ENCODE assay signal across 18 cellular contexts in genomic region chr4:48738856-48739255, GRCh38. TPM values are rescaled to one million over a fixed set of nuclear protein-coding genes. Genes with fewer than 3 reads are reported as not detected.
DNase-seq lines count a peak whose midpoint lies in the region; ATAC-seq, FAIRE-seq and TF ChIP-seq lines count a peak whose summit lies in the region.
"Had no signal": no experiment of that assay in that cellular context is flagged by ENCODE, and none has a peak within 500 bp of the region (broad histone marks: within the 10 kb centered on the region; RNA-seq: fewer than 3 reads in every experiment).

No MANE protein-coding gene starts in this region.

- H3K4me1 ChIP-seq in HepG2 (ENCODE audit: insufficient read depth, low read length) (peaks cover 12% of the 10 kb centered on the region), gastrocnemius medialis (peaks cover 0 to 15% of the 10 kb centered on the region in 2 donors)

- no peak for TF ChIP-seq CTCF in HepG2 (CRISPR knock-in tag; IDR thresholded peaks at IDR 0.05)
- no peak for TF ChIP-seq CTCF in gastrocnemius medialis (IDR thresholded peaks at IDR 0.05 in 4 of 5, conservative IDR thresholded peaks at IDR 0.05 in 1 of 5)

- intact Hi-C loops in HepG2 (cut with micrococcal nuclease; ENCODE audit: unreplicated experiment): no loop called here
- intact Hi-C loops in gastrocnemius medialis (cut with DNase I; ENCODE audit: low total_unique reads): no loop called here

- H3K9me3 ChIP-seq in HepG2 (ENCODE audit: low read length) (no peaks in the 10 kb centered on the region), gastrocnemius medialis (no peaks in the 10 kb centered on the region)

- TF ChIP-seq POLR2A in HepG2 (IDR thresholded peaks at IDR 0.05; ENCODE audit: insufficient read depth in 1 of 2, low read depth in 2 of 2, low read length in 2 of 2) (no peak), gastrocnemius medialis (IDR thresholded peaks at IDR 0.05) (no peak)

- no peak overlapping the region for H3K9ac ChIP-seq in HepG2 (ENCODE audit: insufficient read depth, low read depth, low read length)

- H3K36me3 ChIP-seq in HepG2 (replicated peaks in 1 of 2; ENCODE audit: control insufficient read depth in 1 of 2, insufficient read depth in 2 of 2, low read length in 2 of 2) (no peaks in the 10 kb centered on the region), gastrocnemius medialis (no peaks in the 10 kb centered on the region)

- CTCF ChIA-PET in T-cell (lab: Charles Lee) (interaction anchor here in 1 of 2 donors (0.6 kb wide), 1 partner anchor 172 kb away, joined by 3 read pairs; no protein-coding TSS in a partner anchor), HepG2 (lab: Yijun Ruan, JAX; ENCODE audit: low intra/inter-chr PET ratio, low total read pairs) (no interaction called here)

- in situ Hi-C loops in HepG2 (cut with HindIII; ENCODE audit: extremely low pct_ligation_motif_present, low pct_unique_long_range_greater_than_20kb) (no loop called here), gastrocnemius medialis (cut with MboI; ENCODE audit: low sequenced_read_pairs in 4 of 4) (no loop called here)

- ATAC-seq in T-cell (replicated peaks in 1 of 4): no peak
- peak; percentile 65 for ATAC-seq in HepG2
- no peak for ATAC-seq in gastrocnemius medialis
- ATAC-seq in GM18909 (IDR thresholded peaks at IDR 0.05; ENCODE audit: poor library complexity, unreplicated experiment): no peak
- ATAC-seq: GM23338 had no signal

- H3K27me3 ChIP-seq in HepG2 (ENCODE audit: control insufficient read depth in 1 of 2, insufficient read depth in 2 of 2, low read length in 2 of 2) (no peaks in the 10 kb centered on the region), gastrocnemius medialis (no peaks in the 10 kb centered on the region)

- H3K9me3 Mint-ChIP-seq in activated naive CD8-positive, alpha-beta T cell (ENCODE audit: low read depth): peaks cover 3% of the 10 kb centered on the region
- peaks cover 4% of the 10 kb centered on the region for H3K9me3 Mint-ChIP-seq in activated naive CD8-positive, alpha-beta T cell treated with anti-CD3 and anti-CD28 coated beads for 36 hours
- peaks cover 0 to 5% (median 0%) of the 10 kb centered on the region in 3 donors for H3K9me3 Mint-ChIP-seq in T-cell

- H3K4me3 Mint-ChIP-seq in activated naive CD8-positive, alpha-beta T cell: peak overlapping the region; percentile 57
- H3K4me3 Mint-ChIP-seq in activated naive CD8-positive, alpha-beta T cell treated with anti-CD3 and anti-CD28 coated beads for 36 hours: no peak overlapping the region
- peak overlapping the region in 1 of 3 donors; percentile 4 for H3K4me3 Mint-ChIP-seq in T-cell
- H3K4me3 Mint-ChIP-seq: CD14-positive monocyte, GM23338 had no signal

- H3K4me2 ChIP-seq in HepG2 (ENCODE audit: low read depth, low read length): no peak overlapping the region
- H3K4me2 ChIP-seq: GM23338 had no signal

- H3K27ac ChIP-seq in HepG2 (ENCODE audit: extremely low read length, insufficient read depth, low read length) (no peak overlapping the region), gastrocnemius medialis (no peak overlapping the region)
- H3K27ac ChIP-seq: HL-60 had no signal

- H3K4me3 ChIP-seq in HepG2 (replicated peaks in 1 of 3; ENCODE audit: insufficient read depth in 1 of 3, low read depth in 2 of 3, low read length in 3 of 3) (no peak overlapping the region), gastrocnemius medialis (no peak overlapping the region)
- H3K4me3 ChIP-seq: GM23338 had no signal

- peaks cover 3% of the 10 kb centered on the region for H3K36me3 Mint-ChIP-seq in activated naive CD8-positive, alpha-beta T cell
- H3K36me3 Mint-ChIP-seq in activated naive CD8-positive, alpha-beta T cell treated with anti-CD3 and anti-CD28 coated beads for 36 hours: peaks cover 29% of the 10 kb centered on the region
- peaks cover 4% of the 10 kb centered on the region for H3K36me3 Mint-ChIP-seq in T-cell

- POLR2A ChIA-PET in T-cell (lab: Charles Lee) (no interaction called here), HepG2 (lab: Yijun Ruan, JAX) (no interaction called here)

- no peak for TF ChIP-seq RAD21 in HepG2 (CRISPR knock-in tag; IDR thresholded peaks at IDR 0.05)

- peak overlapping the region; percentile 86 for H3K27ac Mint-ChIP-seq in activated naive CD8-positive, alpha-beta T cell
- H3K27ac Mint-ChIP-seq in activated naive CD8-positive, alpha-beta T cell treated with anti-CD3 and anti-CD28 coated beads for 36 hours: no peak overlapping the region
- peak overlapping the region; percentile 30 to 64 for H3K27ac Mint-ChIP-seq in T-cell
- H3K27ac Mint-ChIP-seq: GM23338 had no signal

- WGBS in HepG2 (ENCODE audit: low lambda C conversion rate): 80% methylated on average over 3 of the region's 3 CpGs

- H3K79me2 ChIP-seq in HepG2 (ENCODE audit: insufficient read depth, low read length): peaks cover 34% of the 10 kb centered on the region

- H3K4me1 Mint-ChIP-seq in activated naive CD8-positive, alpha-beta T cell (ENCODE audit: low read depth): peaks cover 76% of the 10 kb centered on the region
- peaks cover 60% of the 10 kb centered on the region for H3K4me1 Mint-ChIP-seq in activated naive CD8-positive, alpha-beta T cell treated with anti-CD3 and anti-CD28 coated beads for 36 hours
- peaks cover 77 to 87% (median 86%) of the 10 kb centered on the region in 3 donors for H3K4me1 Mint-ChIP-seq in T-cell

- no peak for TF ChIP-seq EP300 in HepG2 (IDR thresholded peaks at IDR 0.05; ENCODE audit: low read depth in 2 of 2, low read length in 2 of 2)
- no peak for TF ChIP-seq EP300 in HepG2 (CRISPR knock-in tag; IDR thresholded peaks at IDR 0.05; ENCODE audit: borderline replicate concordance)

- DNase-seq in activated naive CD8-positive, alpha-beta T cell treated with anti-CD3 and anti-CD28 coated beads for 36 hours: no peak
- no peak for DNase-seq in T-cell
- DNase-seq in HepG2 (ENCODE audit: low spot score): no peak
- no peak for DNase-seq in gastrocnemius medialis
- DNase-seq in NCI-H2171 treated with DMSO at 0.1 percent for 48 hours (lab: John Stamatoyannopoulos, UW): no peak
- DNase-seq: DMS79, NCI-H1417, NCI-H1930, NCI-H446, NCI-H69, Right ventricle myocardium superior had no signal

- no peaks in the 10 kb centered on the region; the same call in 1 of the 2 replicates for H4K20me1 ChIP-seq in HepG2 (ENCODE audit: insufficient read depth, low read length)

- H3K27me3 Mint-ChIP-seq in activated naive CD8-positive, alpha-beta T cell: no peaks in the 10 kb centered on the region
- no peaks in the 10 kb centered on the region for H3K27me3 Mint-ChIP-seq in activated naive CD8-positive, alpha-beta T cell treated with anti-CD3 and anti-CD28 coated beads for 36 hours
- H3K27me3 Mint-ChIP-seq in T-cell: no peaks in the 10 kb centered on the region

- no TSS peak for BruUV-seq in HepG2 (replicated peaks; lab: Mats Ljungman, UMichigan)

- no peak for FAIRE-seq in HepG2 (lab: Jason Lieb, UNC)
- FAIRE-seq: D721Med, HTR-8/SVneo had no signal

- no peak overlapping the region for H2AFZ ChIP-seq in HepG2 (ENCODE audit: low read length)
- H2AFZ ChIP-seq: GM23338 had no signal

TF ChIP-seq in HepG2, 621 proteins besides CTCF, POLR2A, EP300 and RAD21 (continues in another document):
- TF ChIP-seq FOXK2 (IDR thresholded peaks at IDR 0.05) (no peak), FOXP1 (IDR thresholded peaks at IDR 0.05) (no peak), FOXP1 (CRISPR knock-in tag; IDR thresholded peaks at IDR 0.05) (peak; percentile 43; the same call in 1 of the 2 replicates), GLI4 (CRISPR knock-in tag; IDR thresholded peaks at IDR 0.05; ENCODE audit: borderline replicate concordance) (no peak), ZMYM4 (CRISPR knock-in tag; IDR thresholded peaks at IDR 0.05) (peak; percentile 33; the same call in 1 of the 2 replicates), TCF7 (IDR thresholded peaks at IDR 0.05; ENCODE audit: low read depth) (no peak), ZNF362 (CRISPR knock-in tag; IDR thresholded peaks at IDR 0.05; ENCODE audit: borderline replicate concordance) (no peak), NR2C2 (CRISPR knock-in tag; IDR thresholded peaks at IDR 0.05; ENCODE audit: borderline replicate concordance) (no peak)

RNA-seq across cellular contexts. Expression of gene FRYL, which starts 41.2 kb away (rescaled TPM):
- total RNA-seq in activated naive CD8-positive, alpha-beta T cell treated with anti-CD3 and anti-CD28 coated beads for 36 hours: 10 to 100 TPM; 54.0 to 63.8 TPM
- 100 to 1,000 TPM in 4 of 5 donors, 10 to 100 TPM in 1; 86.3 to 143 (median 111) TPM for total RNA-seq in T-cell
- total RNA-seq in HepG2 (2016; rRNA removed; fragmentation: Illumina TruSeq; extraction: Trizol): 19.6 and 28.4 TPM in 2 replicates
- total RNA-seq in HepG2 (2016; cell fraction: cytosol; rRNA removed; fragmentation: Illumina TruSeq; extraction: Trizol; ENCODE audit: low read depth): 4.5 and 6.9 TPM in 2 replicates
- 20.0 and 28.7 TPM in 2 replicates for total RNA-seq in HepG2 (2016; cell fraction: insoluble cytoplasmic fraction; rRNA removed; fragmentation: Illumina TruSeq; extraction: Trizol)
- total RNA-seq in HepG2 (2016; cell fraction: membrane; rRNA removed; fragmentation: Illumina TruSeq; extraction: Trizol): 5.6 and 7.2 TPM in 2 replicates
- total RNA-seq in HepG2 (2016; cell fraction: nucleus; rRNA removed; fragmentation: Illumina TruSeq; extraction: Trizol): 57.5 and 66.0 TPM in 2 replicates
- polyA plus RNA-seq in HepG2 (2011; rRNA removed): 7.8 and 9.7 TPM in 2 replicates
- polyA plus RNA-seq in HepG2 (2011; cell fraction: cytosol; rRNA removed): 2.5 and 4.4 TPM in 2 replicates
- polyA plus RNA-seq in HepG2 (2011; cell fraction: nucleus; rRNA removed): 12.2 and 12.3 TPM in 2 replicates
- polyA plus RNA-seq in HepG2 (2012): 7.0 and 7.6 TPM in 2 replicates
- 0.57 and 0.58 TPM in 2 replicates for polyA plus RNA-seq in HepG2 (2016; cell fraction: cytosol; fragmentation: Illumina TruSeq; extraction: Trizol; ENCODE audit: low read depth)
- 9.9 and 12.5 TPM in 2 replicates for polyA plus RNA-seq in HepG2 (2016; cell fraction: insoluble cytoplasmic fraction; fragmentation: Illumina TruSeq; extraction: Trizol; ENCODE audit: low read depth)
- polyA plus RNA-seq in HepG2 (2016; cell fraction: membrane; fragmentation: Illumina TruSeq; extraction: Trizol; ENCODE audit: low read depth): 1.2 and 1.7 TPM in 2 replicates
- 21.6 and 24.9 TPM in 2 replicates for polyA plus RNA-seq in HepG2 (2016; cell fraction: nucleus; fragmentation: Illumina TruSeq; extraction: Trizol; ENCODE audit: insufficient read depth, low read depth)
- polyA minus RNA-seq in HepG2 (2011; rRNA and poly(A)+ RNA removed; ENCODE audit: low replicate concordance): 27.4 and 29.3 TPM in 2 replicates
- polyA minus RNA-seq in HepG2 (2011; cell fraction: cytosol; rRNA and poly(A)+ RNA removed): 12.0 and 18.5 TPM in 2 replicates
- polyA minus RNA-seq in HepG2 (2011; cell fraction: nucleus; rRNA and poly(A)+ RNA removed): 177 and 185 TPM in 2 replicates
- 10 to 100 TPM; 14.5 to 43.7 (median 20.1) TPM for total RNA-seq in gastrocnemius medialis
